ENCODE assay signal across 9 cellular contexts in the genomic region with DNA sequence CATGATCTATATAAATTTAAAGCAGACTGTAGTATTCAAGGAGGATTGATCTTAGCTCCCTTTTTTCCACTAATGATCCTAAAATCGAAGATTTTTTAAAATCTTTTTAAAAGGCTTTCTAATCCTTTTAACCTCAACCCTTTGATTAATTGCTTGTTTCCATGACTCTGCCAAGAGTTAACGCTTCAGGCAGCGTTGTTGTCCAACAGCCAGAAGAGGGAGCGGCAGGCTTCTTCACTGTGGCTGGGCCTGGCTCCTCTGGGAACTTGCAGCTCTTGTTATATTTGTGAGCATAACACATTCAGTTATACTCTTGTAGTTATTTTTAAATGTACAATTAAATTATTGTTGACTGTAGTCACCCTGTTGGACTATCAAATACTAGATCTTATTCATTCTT. TPM values are rescaled to one million over a fixed set of nuclear protein-coding genes. Genes with fewer than 3 reads are reported as not detected.
DNase-seq lines count a peak whose midpoint lies in the region; ATAC-seq, FAIRE-seq and TF ChIP-seq lines count a peak whose summit lies in the region.
"Had no signal": no experiment of that assay in that cellular context is flagged by ENCODE, and none has a peak within 500 bp of the region (broad histone marks: within the 10 kb centered on the region; RNA-seq: fewer than 3 reads in every experiment).

No MANE protein-coding gene starts in this region.

- H3K4me3 ChIP-seq in BE2C (ENCODE audit: low read depth, low read length) (no peak overlapping the region), choroid plexus epithelial cell (ENCODE audit: low read depth, low read length) (no peak overlapping the region), right lobe of liver (no peak overlapping the region), upper lobe of left lung (no peak overlapping the region)

- TF ChIP-seq POLR2A in right lobe of liver (IDR thresholded peaks at IDR 0.05): no peak
- TF ChIP-seq POLR2A in upper lobe of left lung (IDR thresholded peaks at IDR 0.05): no peak
- no peak for TF ChIP-seq POLR2A in GM12892 (IDR thresholded peaks at IDR 0.05; ENCODE audit: low read depth, low read length)

- ATAC-seq in right lobe of liver: peak; percentile 68 to 76 (median 72)
- peak; percentile 78 to 79 for ATAC-seq in upper lobe of left lung (ENCODE audit: low FRiP score in 2 of 2)
- no peak for ATAC-seq in HG03025 (IDR thresholded peaks at IDR 0.05; ENCODE audit: low FRiP score, unreplicated experiment)

- peaks cover 28% of the 10 kb centered on the region for H3K4me1 ChIP-seq in BE2C
- peaks cover 0 to 30% (median 15%) of the 10 kb centered on the region in 4 donors for H3K4me1 ChIP-seq in right lobe of liver
- peaks cover 13 to 31% (median 18%) of the 10 kb centered on the region in 4 donors for H3K4me1 ChIP-seq in upper lobe of left lung

- H3K27me3 ChIP-seq in BE2C (no peaks in the 10 kb centered on the region), right lobe of liver (no peaks in the 10 kb centered on the region), upper lobe of left lung (no peaks in the 10 kb centered on the region)

- no peak for TF ChIP-seq EP300 in upper lobe of left lung (IDR thresholded peaks at IDR 0.05)

- WGBS in right lobe of liver (ENCODE audit: insufficient coverage, low coverage, low lambda C conversion rate, missing lambda C conversion rate): 30% methylated on average over 4 of the region's 4 CpGs
- WGBS in upper lobe of left lung, 2 donors: 17 to 43% methylated on average over 4 of the region's 4 CpGs

- FAIRE-seq in GM12892 (lab: Jason Lieb, UNC): no peak

- DNase-seq in BE2C (peak; percentile 77), NCI-H1694 treated with DMSO at 0.1 percent for 48 hours (lab: John Stamatoyannopoulos, UW) (peak; percentile 87), choroid plexus epithelial cell (ENCODE audit: low read depth) (peak; percentile 91), right lobe of liver (peak; percentile 63 to 81 (median 72)), upper lobe of left lung (peak in 1 of 2 donors; percentile 81), SK-N-DZ (ENCODE audit: low spot score) (no peak), GM12892 (ENCODE audit: insufficient read length) (no peak)
- DNase-seq: activated naive CD8-positive, alpha-beta T cell treated with anti-CD3 and anti-CD28 coated beads, Interleukin-2, amount 10 ng/mL, durations not matched to agents 7 days and 5 days had no signal

- H3K36me3 ChIP-seq in BE2C: peaks cover 52% of the 10 kb centered on the region
- peaks cover 0 to 23% (median 2%) of the 10 kb centered on the region in 4 donors for H3K36me3 ChIP-seq in right lobe of liver
- peaks cover 5 to 66% (median 26%) of the 10 kb centered on the region in 4 donors for H3K36me3 ChIP-seq in upper lobe of left lung

- no peaks in the 10 kb centered on the region for H3K9me3 ChIP-seq in BE2C
- H3K9me3 ChIP-seq in right lobe of liver: no peaks in the 10 kb centered on the region
- H3K9me3 ChIP-seq in upper lobe of left lung: no peaks in the 10 kb centered on the region

- H3K27ac ChIP-seq in right lobe of liver: peak overlapping the region; percentile 85 to 98 (median 93)
- H3K27ac ChIP-seq in upper lobe of left lung: peak overlapping the region in 1 of 4 donors; percentile 42

- TF ChIP-seq CTCF in BE2C (IDR thresholded peaks at IDR 0.05; ENCODE audit: low read depth, low read length) (peak; percentile 87), choroid plexus epithelial cell (conservative IDR thresholded peaks at IDR 0.05; ENCODE audit: low read depth, low read length) (peak; percentile 92), right lobe of liver (IDR thresholded peaks at IDR 0.05) (peak; percentile 49 to 80 (median 68)), upper lobe of left lung (IDR thresholded peaks at IDR 0.05) (peak in 5 of 6 experiments; percentile 38 to 59 (median 44))

- intact Hi-C loops in right lobe of liver (cut with DNase I): no loop called here

RNA-seq across cellular contexts. Expression of gene CRCP, which starts 26.3 kb away (rescaled TPM):
- polyA plus RNA-seq in BE2C (2012; ENCODE audit: insufficient read depth, insufficient read length, low read depth): 68.8 TPM
- total RNA-seq in right lobe of liver: 10 to 100 TPM; 17.2 to 38.0 (median 24.4) TPM
- total RNA-seq in upper lobe of left lung: 10 to 100 TPM; 31.1 to 91.1 (median 37.3) TPM
- polyA plus RNA-seq in SK-N-DZ (2014; cell fraction: cytosol; rRNA removed): 44.9 and 50.9 TPM in 2 replicates
- 14.9 and 17.1 TPM in 2 replicates for polyA plus RNA-seq in SK-N-DZ (2014; cell fraction: nucleus; rRNA removed)
- polyA plus RNA-seq in GM12892 (2012; ENCODE audit: missing spikeins): 17.5 TPM

Comparison
In these comparisons a context has a peak if more than half of its experiments do, and no peak if none do; other contexts are left out.
1. DNase-seq: peak in BE2C (single experiment), NCI-H1694 treated with DMSO at 0.1 percent for 48 hours (single experiment), choroid plexus epithelial cell (single experiment) and right lobe of liver (3 of 3); none in SK-N-DZ (single experiment) and GM12892 (single experiment).
2. Peak in every context shown above with its lines, with median percentiles within 50 percentile points of each other: CTCF ChIP-seq.